8 cellular contexts compared by ENCODE assay signal in the genomic region with DNA sequence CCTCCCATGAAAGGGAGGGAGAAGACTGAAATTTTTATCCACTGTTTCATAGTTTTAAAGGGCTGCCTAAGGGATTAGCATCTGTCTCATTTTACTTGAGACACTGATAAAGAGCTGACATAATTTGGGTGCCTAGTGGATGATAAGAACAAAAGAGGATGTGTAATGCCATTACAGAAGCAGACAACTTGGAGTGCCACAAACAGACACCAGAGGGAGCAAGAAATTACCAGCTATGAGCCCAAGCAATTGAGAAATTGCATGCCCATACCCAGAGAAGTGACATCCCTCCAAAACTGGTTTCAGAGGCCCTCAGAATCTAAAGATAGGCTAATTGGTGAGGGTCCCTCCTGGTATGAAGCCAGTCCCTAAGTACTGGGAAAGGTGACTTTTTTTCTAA. TPM values are rescaled to one million over a fixed set of nuclear protein-coding genes. Genes with fewer than 3 reads are reported as not detected.
A peak's percentile ranks its signal among the peaks of the same experiment; 100 is the strongest.
DNase-seq lines count a peak whose midpoint lies in the region; ATAC-seq and TF ChIP-seq lines count a peak whose summit lies in the region.

No MANE protein-coding gene starts in this region.

- no peaks in the 10 kb centered on the region for H3K4me1 Mint-ChIP-seq in CD4-positive, alpha-beta T cell (ENCODE audit: low read depth)

- CTCF ChIA-PET in CD4-positive, alpha-beta T cell (lab: Charles Lee), result no interaction called here

- no peak overlapping the region for H3K4me3 Mint-ChIP-seq in CD4-positive, alpha-beta T cell

- POLR2A ChIA-PET in CD4-positive, alpha-beta T cell (lab: Charles Lee), result no interaction called here

- peak; percentile 2 for DNase-seq in AG20443 (ENCODE audit: low spot score)
- peak; percentile 3 for DNase-seq in NOMO-1 treated with dmso at 0.1 percent for 144 hours (lab: John Stamatoyannopoulos, UW; ENCODE audit: unreplicated experiment)
- DNase-seq in fibroblast of the aortic adventitia (ENCODE audit: low read depth), result peak; percentile 1
- DNase-seq in CD4-positive, alpha-beta T cell, result no peak
- no peak for DNase-seq in A172 (ENCODE audit: low spot score)

- no peak overlapping the region for H3K27ac ChIP-seq in CD4-positive, alpha-beta T cell (ENCODE audit: low read depth, low read length)

- intact Hi-C loops in CD4-positive, alpha-beta T cell (cut with DNase I, micrococcal nuclease), result no loop called here

- H3K9me3 Mint-ChIP-seq in CD4-positive, alpha-beta T cell, result no peaks in the 10 kb centered on the region

- H3K9me3 ChIP-seq in CD4-positive, alpha-beta T cell (ENCODE audit: control insufficient read depth, low read length), result no peaks in the 10 kb centered on the region

- peak; percentile 58 for TF ChIP-seq CTCF in GM12875 (IDR thresholded peaks at IDR 0.05; ENCODE audit: borderline replicate concordance, insufficient read depth, low read depth, low read length)
- peak; percentile 23 for TF ChIP-seq CTCF in fibroblast of the aortic adventitia (IDR thresholded peaks at IDR 0.05; ENCODE audit: insufficient read depth, low read length)
- TF ChIP-seq CTCF in CD4-positive, alpha-beta T cell (IDR thresholded peaks at IDR 0.05), result no peak

- no peaks in the 10 kb centered on the region for H3K27me3 ChIP-seq in CD4-positive, alpha-beta T cell (ENCODE audit: control insufficient read depth, insufficient read depth, low read length)

- no peaks in the 10 kb centered on the region for H3K36me3 Mint-ChIP-seq in CD4-positive, alpha-beta T cell (ENCODE audit: low read depth)

- ATAC-seq in HG02870 (IDR thresholded peaks at IDR 0.05; ENCODE audit: unreplicated experiment) (peak; percentile 94), GM18520 (IDR thresholded peaks at IDR 0.05; ENCODE audit: unreplicated experiment) (no peak)
- ATAC-seq in CD4-positive, alpha-beta T cell (ENCODE audit: poor library complexity), result no peak

- H3K27me3 Mint-ChIP-seq in CD4-positive, alpha-beta T cell, result no peaks in the 10 kb centered on the region

- H3K27ac Mint-ChIP-seq in CD4-positive, alpha-beta T cell, result no peak overlapping the region

- H3K4me3 ChIP-seq in GM12875 (ENCODE audit: low read depth, low read length) (no peak overlapping the region), fibroblast of the aortic adventitia (ENCODE audit: low read depth, low read length) (no peak overlapping the region)

RNA-seq across cellular contexts. Expression of a gene that starts 38.5 kb away (rescaled TPM):
- total RNA-seq in fibroblast of the aortic adventitia (ENCODE audit: low replicate concordance), result not detected in 2 replicates
- not detected for total RNA-seq in CD4-positive, alpha-beta T cell
- not detected in 2 replicates for total RNA-seq in A172 (2014; rRNA removed; shearing (Covaris generic))

Comparison
In these comparisons a context has a peak if more than half of its experiments do, and no peak if none do; other contexts are left out.
1. DNase-seq: peak in AG20443 (single experiment), NOMO-1 treated with dmso at 0.1 percent for 144 hours (single experiment) and fibroblast of the aortic adventitia (single experiment); none in CD4-positive, alpha-beta T cell (0 of 10) and A172 (single experiment).